ENCODE assay signal across 9 cellular contexts in genomic region chr1:156097499-156098178, GRCh38. TPM values are rescaled to one million over a fixed set of nuclear protein-coding genes. Genes with fewer than 3 reads are reported as not detected.
DNase-seq lines count a peak whose midpoint lies in the region; ATAC-seq, FAIRE-seq and TF ChIP-seq lines count a peak whose summit lies in the region.
"Had no signal": no experiment of that assay in that cellular context is flagged by ENCODE, and none has a peak within 500 bp of the region (broad histone marks: within the 10 kb centered on the region; RNA-seq: fewer than 3 reads in every experiment).

No MANE protein-coding gene starts in this region.

- no peak for TF ChIP-seq CTCF in Peyer's patch (IDR thresholded peaks at IDR 0.05)
- TF ChIP-seq CTCF in endothelial cell of umbilical vein (IDR thresholded peaks at IDR 0.05; ENCODE audit: extremely low read depth in 1 of 2, insufficient read depth in 1 of 2, low read depth in 1 of 2, low read length in 2 of 2), result no peak

- TSS peak; percentile 8 for BruUV-seq in endothelial cell of umbilical vein (replicated peaks; lab: Mats Ljungman, UMichigan)

- TF ChIP-seq POLR2A in Peyer's patch (IDR thresholded peaks at IDR 0.05), result no peak
- no peak for TF ChIP-seq POLR2A in endothelial cell of umbilical vein (IDR thresholded peaks at IDR 0.05; ENCODE audit: low read depth, low read length)

- intact Hi-C loops in endothelial cell of umbilical vein (cut with micrococcal nuclease) (loop anchor here (1.0 to 2.0 kb wide), 4 partner anchors 9 to 29 kb away; partner anchors contain the start of gene LMNA), aorta (cut with DNase I) (loop anchor here (2.0 kb wide), 2 partner anchors 31 to 123 kb away; no protein-coding TSS in a partner anchor)

- H3K4me1 ChIP-seq in Peyer's patch, result peaks cover 0 to 42% (median 16%) of the 10 kb centered on the region in 4 donors
- peaks cover 44% of the 10 kb centered on the region for H3K4me1 ChIP-seq in endothelial cell of umbilical vein (ENCODE audit: control insufficient read depth, extremely low read depth, insufficient read depth, low read length)
- no peaks in the 10 kb centered on the region for H3K4me1 ChIP-seq in aorta (ENCODE audit: control insufficient read depth in 1 of 2, insufficient read depth in 2 of 2, low read length in 2 of 2)

- H4K20me1 ChIP-seq in endothelial cell of umbilical vein (replicated peaks; ENCODE audit: control insufficient read depth, extremely low read depth, insufficient read depth, low read length), result no peaks in the 10 kb centered on the region

- dilution Hi-C loops in endothelial cell of umbilical vein (cut with MboI; ENCODE audit: extremely low pct_ligation_motif_present, low sequenced_read_pairs), result no loop called here

- no peak for FAIRE-seq in endothelial cell of umbilical vein (lab: Jason Lieb, UNC)

- CTCF ChIA-PET in endothelial cell of umbilical vein (lab: Charles Lee), result interaction anchor here (0.7 to 21.0 kb wide), 14 partner anchors 10 to 222 kb away, joined by 3 to 627 read pairs (median 6); partner anchors contain the start of genes LMNA and MEX3A

- no peaks in the 10 kb centered on the region for H3K9me1 ChIP-seq in endothelial cell of umbilical vein (replicated peaks; ENCODE audit: control insufficient read depth, extremely low read depth, insufficient read depth, low read length)

- H3K27ac ChIP-seq in Peyer's patch (peak overlapping the region in 3 of 4 donors; percentile 66 to 75 (median 68)), endothelial cell of umbilical vein (ENCODE audit: insufficient read depth, low read depth, low read length) (peak overlapping the region; percentile 92), aorta (ENCODE audit: low read depth in 1 of 2, low read length in 2 of 2) (peak overlapping the region in 1 of 2 donors; percentile 50)

- POLR2A ChIA-PET in endothelial cell of umbilical vein (lab: Charles Lee), result interaction anchor here (0.8 to 1.1 kb wide), 4 partner anchors 9 to 32 kb away, joined by 3 to 8 read pairs (median 4); no protein-coding TSS in a partner anchor

- no peaks in the 10 kb centered on the region for H3K79me2 ChIP-seq in endothelial cell of umbilical vein (ENCODE audit: control insufficient read depth, insufficient read depth, low read length)

- ATAC-seq in GM18498 (IDR thresholded peaks at IDR 0.05; ENCODE audit: unreplicated experiment), result peak; percentile 27
- ATAC-seq in HG02623 (IDR thresholded peaks at IDR 0.05; ENCODE audit: unreplicated experiment), result no peak
- no peak for ATAC-seq in aorta (ENCODE audit: low FRiP score)
- ATAC-seq in GM21723 (IDR thresholded peaks at IDR 0.05; ENCODE audit: unreplicated experiment), result no peak

- no peaks in the 10 kb centered on the region for H3K9me3 ChIP-seq in Peyer's patch
- no peaks in the 10 kb centered on the region for H3K9me3 ChIP-seq in endothelial cell of umbilical vein (replicated peaks; ENCODE audit: control insufficient read depth, insufficient read depth, low read length)
- no peaks in the 10 kb centered on the region for H3K9me3 ChIP-seq in aorta (ENCODE audit: control insufficient read depth, low read length)

- WGBS in aorta, 2 donors, result 55 to 69% methylated on average over 9 of the region's 9 CpGs

- no peak overlapping the region for H3K4me3 ChIP-seq in Peyer's patch
- no peak overlapping the region for H3K4me3 ChIP-seq in endothelial cell of umbilical vein (replicated peaks in 1 of 3; ENCODE audit: insufficient read depth in 1 of 3, low read depth in 1 of 3, low read length in 3 of 3)
- H3K4me3 ChIP-seq in aorta (ENCODE audit: low read length in 2 of 2), result no peak overlapping the region

- H2AFZ ChIP-seq in endothelial cell of umbilical vein (ENCODE audit: low read depth, low read length), result no peak overlapping the region

- peak overlapping the region; percentile 26 for H3K4me2 ChIP-seq in endothelial cell of umbilical vein (ENCODE audit: insufficient read depth, low read length)

- H3K36me3 ChIP-seq in Peyer's patch, result no peaks in the 10 kb centered on the region
- peaks cover 0 to 3% of the 10 kb centered on the region in 2 experiments for H3K36me3 ChIP-seq in endothelial cell of umbilical vein (ENCODE audit: control insufficient read depth in 2 of 2, extremely low read depth in 1 of 2, insufficient read depth in 2 of 2, low read length in 2 of 2)
- H3K36me3 ChIP-seq in aorta (ENCODE audit: control insufficient read depth in 1 of 2, insufficient read depth in 2 of 2, low read length in 1 of 2), result no peaks in the 10 kb centered on the region

- no peaks in the 10 kb centered on the region for H3K27me3 ChIP-seq in Peyer's patch
- no peaks in the 10 kb centered on the region for H3K27me3 ChIP-seq in endothelial cell of umbilical vein (ENCODE audit: control insufficient read depth in 2 of 2, insufficient read depth in 2 of 2, low read length in 2 of 2)
- no peaks in the 10 kb centered on the region for H3K27me3 ChIP-seq in aorta (ENCODE audit: control insufficient read depth in 1 of 2, insufficient read depth in 2 of 2, low read length in 1 of 2)

- H3K9ac ChIP-seq in endothelial cell of umbilical vein (replicated peaks; ENCODE audit: extremely low read depth, insufficient read depth, low read length), result peak overlapping the region; percentile 79

- DNase-seq in Peyer's patch, result no peak
- no peak for DNase-seq in endothelial cell of umbilical vein (ENCODE audit: low read depth, low spot score)
- DNase-seq in stimulated activated CD4-positive, alpha-beta T cell treated with anti-CD3 and anti-CD28 coated beads, Interleukin-4, amount 100 ng/mL, for 24 hours, result peak; percentile 70
- DNase-seq in aorta, result no peak
- DNase-seq: NCI-H1694 had no signal

RNA-seq across cellular contexts. Expression of gene MEX3A, which starts 15.4 kb away (rescaled TPM):
- total RNA-seq in Peyer's patch (1 to 10 TPM in 1 of 4 donors, under 1 TPM in 1, not detected in 2; 0.80 to 2.1 TPM), endothelial cell of umbilical vein (23.6 and 26.6 TPM in 2 replicates), aorta (1 to 10 TPM; 1.2 to 1.6 TPM)
- polyA plus RNA-seq in endothelial cell of umbilical vein (20.2 and 22.0 TPM in 2 replicates), aorta (under 1 TPM; 0.03 to 0.13 TPM)
- 14.0 and 16.6 TPM in 2 replicates for polyA plus RNA-seq in endothelial cell of umbilical vein (2011; cell fraction: cytosol; rRNA removed)
- polyA plus RNA-seq in endothelial cell of umbilical vein (2011; cell fraction: nucleus; rRNA removed), result 17.9 and 22.9 TPM in 2 replicates
- polyA plus RNA-seq in endothelial cell of umbilical vein (2012), result 14.7 and 16.6 TPM in 2 replicates
- polyA minus RNA-seq in endothelial cell of umbilical vein, result 26.8 and 30.9 TPM in 2 replicates
- polyA minus RNA-seq in endothelial cell of umbilical vein (2011; cell fraction: cytosol; rRNA and poly(A)+ RNA removed), result 3.7 TPM
- polyA minus RNA-seq in endothelial cell of umbilical vein (2011; cell fraction: nucleus; rRNA and poly(A)+ RNA removed), result 10.9 and 12.6 TPM in 2 replicates
- total RNA-seq: mononuclear cell had no signal

RNA-seq across cellular contexts. Expression of gene LMNA, which starts 16.9 kb away (rescaled TPM):
- total RNA-seq in Peyer's patch (100 to 1,000 TPM; 201 to 295 (median 211) TPM), endothelial cell of umbilical vein (715 and 742 TPM in 2 replicates), aorta (1,000 to 10,000 TPM in 1 of 2 donors, 100 to 1,000 TPM in 1; 497 to 1,067 TPM)
- polyA plus RNA-seq in endothelial cell of umbilical vein (371 and 461 TPM in 2 replicates), aorta (100 to 1,000 TPM in 1 of 2 donors, 10 to 100 TPM in 1; 94.3 to 378 TPM)
- 321 and 340 TPM in 2 replicates for polyA plus RNA-seq in endothelial cell of umbilical vein (2011; cell fraction: cytosol; rRNA removed)
- 623 and 650 TPM in 2 replicates for polyA plus RNA-seq in endothelial cell of umbilical vein (2011; cell fraction: nucleus; rRNA removed)
- 280 and 286 TPM in 2 replicates for polyA plus RNA-seq in endothelial cell of umbilical vein (2012)
- 205 and 294 TPM in 2 replicates for polyA minus RNA-seq in endothelial cell of umbilical vein
- 389 TPM for polyA minus RNA-seq in endothelial cell of umbilical vein (2011; cell fraction: cytosol; rRNA and poly(A)+ RNA removed)
- 132 and 240 TPM in 2 replicates for polyA minus RNA-seq in endothelial cell of umbilical vein (2011; cell fraction: nucleus; rRNA and poly(A)+ RNA removed)

RNA-seq across cellular contexts. Expression of gene RAB25, which starts 36.7 kb away (rescaled TPM):
- total RNA-seq in Peyer's patch (100 to 1,000 TPM in 3 of 4 donors, 10 to 100 TPM in 1; 96.6 to 188 (median 146) TPM), endothelial cell of umbilical vein (not detected in 2 replicates), aorta (not detected)
- polyA plus RNA-seq in endothelial cell of umbilical vein (not detected in 2 replicates), aorta (10 to 100 TPM in 1 of 2 donors, 1 to 10 TPM in 1; 1.5 to 32.4 TPM)
- polyA plus RNA-seq in endothelial cell of umbilical vein (2011; cell fraction: cytosol; rRNA removed), result not detected in 2 replicates
- polyA plus RNA-seq in endothelial cell of umbilical vein (2011; cell fraction: nucleus; rRNA removed), result not detected in 2 replicates
- not detected in 2 replicates for polyA plus RNA-seq in endothelial cell of umbilical vein (2012)
- 0.53 TPM in 1 of 2 replicates, not detected in the other for polyA minus RNA-seq in endothelial cell of umbilical vein
- polyA minus RNA-seq in endothelial cell of umbilical vein (2011; cell fraction: cytosol; rRNA and poly(A)+ RNA removed), result not detected
- polyA minus RNA-seq in endothelial cell of umbilical vein (2011; cell fraction: nucleus; rRNA and poly(A)+ RNA removed), result not detected in 2 replicates

RNA-seq across cellular contexts. Expression of gene LAMTOR2, which starts 43.1 kb away (rescaled TPM):
- 10 to 100 TPM; 40.4 to 75.5 (median 54.1) TPM for total RNA-seq in Peyer's patch
- total RNA-seq in endothelial cell of umbilical vein, result 77.7 and 80.3 TPM in 2 replicates
- 136 and 145 TPM in 2 replicates for polyA plus RNA-seq in endothelial cell of umbilical vein
- 127 and 134 TPM in 2 replicates for polyA plus RNA-seq in endothelial cell of umbilical vein (2011; cell fraction: cytosol; rRNA removed)
- polyA plus RNA-seq in endothelial cell of umbilical vein (2011; cell fraction: nucleus; rRNA removed), result 26.3 and 33.6 TPM in 2 replicates
- 80.8 and 89.4 TPM in 2 replicates for polyA plus RNA-seq in endothelial cell of umbilical vein (2012)
- polyA minus RNA-seq in endothelial cell of umbilical vein, result 34.9 and 36.8 TPM in 2 replicates
- 31.1 TPM for polyA minus RNA-seq in endothelial cell of umbilical vein (2011; cell fraction: cytosol; rRNA and poly(A)+ RNA removed)
- polyA minus RNA-seq in endothelial cell of umbilical vein (2011; cell fraction: nucleus; rRNA and poly(A)+ RNA removed), result 5.2 and 7.0 TPM in 2 replicates
- total RNA-seq in aorta, result 10 to 100 TPM; 31.6 to 41.2 TPM
- polyA plus RNA-seq in aorta, result 100 to 1,000 TPM in 1 of 2 donors, 10 to 100 TPM in 1; 78.3 to 129 TPM

RNA-seq across cellular contexts. Expression of gene UBQLN4, which starts 44.0 kb away (rescaled TPM):
- 10 to 100 TPM; 16.3 to 22.5 (median 21.4) TPM for total RNA-seq in Peyer's patch
- total RNA-seq in endothelial cell of umbilical vein, result 48.1 and 50.8 TPM in 2 replicates
- polyA plus RNA-seq in endothelial cell of umbilical vein, result 50.5 and 53.6 TPM in 2 replicates
- 35.4 and 37.2 TPM in 2 replicates for polyA plus RNA-seq in endothelial cell of umbilical vein (2011; cell fraction: cytosol; rRNA removed)
- polyA plus RNA-seq in endothelial cell of umbilical vein (2011; cell fraction: nucleus; rRNA removed), result 69.3 and 71.6 TPM in 2 replicates
- polyA plus RNA-seq in endothelial cell of umbilical vein (2012), result 33.9 and 41.1 TPM in 2 replicates
- 56.5 and 63.4 TPM in 2 replicates for polyA minus RNA-seq in endothelial cell of umbilical vein
- polyA minus RNA-seq in endothelial cell of umbilical vein (2011; cell fraction: cytosol; rRNA and poly(A)+ RNA removed), result 33.5 TPM
- polyA minus RNA-seq in endothelial cell of umbilical vein (2011; cell fraction: nucleus; rRNA and poly(A)+ RNA removed), result 22.3 and 29.8 TPM in 2 replicates
- 10 to 100 TPM; 23.8 to 25.7 TPM for total RNA-seq in aorta
- polyA plus RNA-seq in aorta, result 10 to 100 TPM; 14.5 to 16.0 TPM

Comparison
In these comparisons a context has a peak if more than half of its experiments do, and no peak if none do; other contexts are left out.
1. RNA of gene RAB25, which starts 36.7 kb away (total RNA-seq): 96.6 to 188 TPM in Peyer's patch; not detected in aorta and not detected in endothelial cell of umbilical vein; every median in the first group is over 10 times any median in the second.